26 cellular contexts compared by ENCODE assay signal in genomic region chr3:46900007-46900292, GRCh38. TPM values are rescaled to one million over a fixed set of nuclear protein-coding genes. Genes with fewer than 3 reads are reported as not detected.
A peak's percentile ranks its signal among the peaks of the same experiment; 100 is the strongest.
DNase-seq lines count a peak whose midpoint lies in the region; ATAC-seq and TF ChIP-seq lines count a peak whose summit lies in the region.
"Had no signal": no experiment of that assay in that cellular context is flagged by ENCODE, and none has a peak within 500 bp of the region (broad histone marks: within the 10 kb centered on the region; RNA-seq: fewer than 3 reads in every experiment).

No MANE protein-coding gene starts in this region.

- H3K9me3 Mint-ChIP-seq in activated naive CD8-positive, alpha-beta T cell treated with anti-CD3 and anti-CD28 coated beads, Interleukin-2, amount 10 ng/mL, durations not matched to agents 7 days and 5 days = no peaks in the 10 kb centered on the region
- H3K9me3 Mint-ChIP-seq in activated naive CD8-positive, alpha-beta T cell treated with anti-CD3 and anti-CD28 coated beads, Interleukin-2, amount 50 U/mL, for 24 hours = no peaks in the 10 kb centered on the region
- H3K9me3 Mint-ChIP-seq: CD8-positive, alpha-beta T cell; natural killer cell had no signal

- intact Hi-C loops in left ventricle myocardium superior (cut with micrococcal nuclease) = no loop called here
- intact Hi-C loops in tibial artery (cut with DNase I; ENCODE audit: low total_unique reads) = no loop called here

- H3K27me3 Mint-ChIP-seq in activated naive CD8-positive, alpha-beta T cell treated with anti-CD3 and anti-CD28 coated beads, Interleukin-2, amount 10 ng/mL, durations not matched to agents 7 days and 5 days = peaks cover 14% of the 10 kb centered on the region
- peaks cover 17% of the 10 kb centered on the region for H3K27me3 Mint-ChIP-seq in activated naive CD8-positive, alpha-beta T cell treated with anti-CD3 and anti-CD28 coated beads, Interleukin-2, amount 50 U/mL, for 24 hours

- H3K4me3 ChIP-seq in tibial artery = no peak overlapping the region
- H3K4me3 ChIP-seq: GM12878, SJSA1, skin epidermis, transverse colon had no signal

- H3K4me1 Mint-ChIP-seq in activated naive CD8-positive, alpha-beta T cell treated with anti-CD3 and anti-CD28 coated beads, Interleukin-2, amount 10 ng/mL, durations not matched to agents 7 days and 5 days = peaks cover 3% of the 10 kb centered on the region
- peaks cover 1% of the 10 kb centered on the region for H3K4me1 Mint-ChIP-seq in activated naive CD8-positive, alpha-beta T cell treated with anti-CD3 and anti-CD28 coated beads, Interleukin-2, amount 50 U/mL, for 24 hours

- in situ Hi-C loops in ACHN (cut with HindIII; ENCODE audit: low pct_ligation_motif_present, low pct_unique_long_range_greater_than_20kb, low sequenced_read_pairs) = no loop called here

- ATAC-seq in activated naive CD8-positive, alpha-beta T cell treated with anti-CD3 and anti-CD28 coated beads, Interleukin-2, amount 10 ng/mL, durations not matched to agents 7 days and 5 days (ENCODE audit: low read depth) = no peak
- no peak for ATAC-seq in activated naive CD8-positive, alpha-beta T cell treated with anti-CD3 and anti-CD28 coated beads, Interleukin-2, amount 50 U/mL, for 24 hours
- ATAC-seq in left ventricle myocardium superior = peak; percentile 3
- ATAC-seq in GM18907 (IDR thresholded peaks at IDR 0.05; ENCODE audit: unreplicated experiment) = no peak
- ATAC-seq: CD8-positive, alpha-beta T cell; GM12878; natural killer cell had no signal

- TF ChIP-seq CTCF in tibial artery (IDR thresholded peaks at IDR 0.05) = no peak

- no peaks in the 10 kb centered on the region for H3K27me3 ChIP-seq in tibial artery
- H3K27me3 ChIP-seq: SJSA1 had no signal

- peak; percentile 22 for DNase-seq in activated naive CD8-positive, alpha-beta T cell treated with anti-CD3 and anti-CD28 coated beads, Interleukin-2, amount 10 ng/mL, durations not matched to agents 7 days and 5 days
- no peak for DNase-seq in activated naive CD8-positive, alpha-beta T cell treated with anti-CD3 and anti-CD28 coated beads, Interleukin-2, amount 50 U/mL, for 24 hours
- DNase-seq in NCI-H2227 treated with DMSO at 0.1 percent for 48 hours (lab: John Stamatoyannopoulos, UW) (peak; percentile 44), left ventricle myocardium superior (peak; percentile 51), tibial artery (peak in 1 of 2 donors; percentile 79), AG20443 (ENCODE audit: low spot score) (no peak), ACHN (no peak)
- DNase-seq: activated CD4-positive, alpha-beta T cell treated with anti-CD3 and anti-CD28 coated beads, Interleukin-2, amount 50 U/mL, for 4 hours; activated gamma-delta T cell treated with Interleukin-2 at 50 U/mL for 16 hours; activated T-cell treated with anti-CD3 and anti-CD28 coated beads for 4 hours; DMS79; foreskin fibroblast; natural killer cell; NCI-H187 treated with DMSO at 0.1 percent for 48 hours; NCI-H774; stimulated activated CD4-positive, alpha-beta T cell treated with anti-CD3 and anti-CD28 coated beads, Interleukin-2, amount 100 ng/mL, for 48 hours; stimulated activated naive CD4-positive, alpha-beta T cell treated with Interleukin-2 at 50 U/mL for 16 hours; transverse colon had no signal

- no peak overlapping the region for H3K27ac Mint-ChIP-seq in activated naive CD8-positive, alpha-beta T cell treated with anti-CD3 and anti-CD28 coated beads, Interleukin-2, amount 10 ng/mL, durations not matched to agents 7 days and 5 days
- no peak overlapping the region for H3K27ac Mint-ChIP-seq in activated naive CD8-positive, alpha-beta T cell treated with anti-CD3 and anti-CD28 coated beads, Interleukin-2, amount 50 U/mL, for 24 hours
- H3K27ac Mint-ChIP-seq: CD8-positive, alpha-beta T cell; natural killer cell; progenitor cell of endocrine pancreas had no signal

- H3K4me1 ChIP-seq in tibial artery = peaks cover 0 to 31% (median 27%) of the 10 kb centered on the region in 4 donors

- H3K36me3 Mint-ChIP-seq in activated naive CD8-positive, alpha-beta T cell treated with anti-CD3 and anti-CD28 coated beads, Interleukin-2, amount 10 ng/mL, durations not matched to agents 7 days and 5 days = no peaks in the 10 kb centered on the region
- H3K36me3 Mint-ChIP-seq in activated naive CD8-positive, alpha-beta T cell treated with anti-CD3 and anti-CD28 coated beads, Interleukin-2, amount 50 U/mL, for 24 hours (ENCODE audit: low read depth) = no peaks in the 10 kb centered on the region
- H3K36me3 Mint-ChIP-seq: CD8-positive, alpha-beta T cell; natural killer cell had no signal

- no peaks in the 10 kb centered on the region for H3K9me3 ChIP-seq in tibial artery
- H3K9me3 ChIP-seq: SJSA1, transverse colon had no signal

- H3K27ac ChIP-seq in tibial artery = peak overlapping the region; percentile 14 to 39
- H3K27ac ChIP-seq: epithelial cell of prostate, SJSA1, skin epidermis, transverse colon had no signal

- H3K36me3 ChIP-seq in tibial artery = peaks cover 0 to 4% (median 0%) of the 10 kb centered on the region in 3 donors
- H3K36me3 ChIP-seq: SJSA1, transverse colon had no signal

- no peak overlapping the region for H3K4me3 Mint-ChIP-seq in activated naive CD8-positive, alpha-beta T cell treated with anti-CD3 and anti-CD28 coated beads, Interleukin-2, amount 10 ng/mL, durations not matched to agents 7 days and 5 days
- no peak overlapping the region for H3K4me3 Mint-ChIP-seq in activated naive CD8-positive, alpha-beta T cell treated with anti-CD3 and anti-CD28 coated beads, Interleukin-2, amount 50 U/mL, for 24 hours
- H3K4me3 Mint-ChIP-seq: CD8-positive, alpha-beta T cell; natural killer cell had no signal

- POLR2A ChIA-PET in activated naive CD8-positive, alpha-beta T cell treated with anti-CD3 and anti-CD28 coated beads, Interleukin-2, amount 10 ng/mL, durations not matched to agents 7 days and 5 days (lab: Charles Lee) = no interaction called here

RNA-seq across cellular contexts. Expression of gene PTH1R, which starts 22.4 kb away (rescaled TPM):
- total RNA-seq in activated naive CD8-positive, alpha-beta T cell treated with anti-CD3 and anti-CD28 coated beads, Interleukin-2, amount 10 ng/mL, durations not matched to agents 7 days and 5 days = not detected
- 13.0 TPM for total RNA-seq in left ventricle myocardium superior
- total RNA-seq: CD8-positive, alpha-beta T cell; GM12878; natural killer cell; SJSA1; T-helper 2 cell treated with Interferon-gamma antibody and Interleukin-4, amounts not matched to agents 100 ng/mL and 5 ng/mL, for 36 hours had no signal

RNA-seq across cellular contexts. Expression of gene MYL3, which starts 36.7 kb away (rescaled TPM):
- total RNA-seq in activated naive CD8-positive, alpha-beta T cell treated with anti-CD3 and anti-CD28 coated beads, Interleukin-2, amount 10 ng/mL, durations not matched to agents 7 days and 5 days = not detected
- 9,164 TPM for total RNA-seq in left ventricle myocardium superior
- total RNA-seq: CD8-positive, alpha-beta T cell; GM12878; natural killer cell; progenitor cell of endocrine pancreas; SJSA1; T-helper 2 cell treated with Interferon-gamma antibody and Interleukin-4, amounts not matched to agents 100 ng/mL and 5 ng/mL, for 36 hours had no signal

Comparison
In these comparisons a context has a peak if more than half of its experiments do, and no peak if none do; other contexts are left out.
1. DNase-seq: peak in activated naive CD8-positive, alpha-beta T cell treated with anti-CD3 and anti-CD28 coated beads, Interleukin-2, amount 10 ng/mL, durations not matched to agents 7 days and 5 days (single experiment), NCI-H2227 treated with DMSO at 0.1 percent for 48 hours (single experiment) and left ventricle myocardium superior (single experiment); none in activated naive CD8-positive, alpha-beta T cell treated with anti-CD3 and anti-CD28 coated beads, Interleukin-2, amount 50 U/mL, for 24 hours (single experiment), AG20443 (single experiment) and ACHN (single experiment).
2. RNA of gene PTH1R, which starts 22.4 kb away (total RNA-seq): 13.0 TPM in left ventricle myocardium superior (single experiment); not detected in activated naive CD8-positive, alpha-beta T cell treated with anti-CD3 and anti-CD28 coated beads, Interleukin-2, amount 10 ng/mL, durations not matched to agents 7 days and 5 days; every median in the first group is over 10 times any median in the second.
3. RNA of gene MYL3, which starts 36.7 kb away (total RNA-seq): 9,164 TPM in left ventricle myocardium superior (single experiment); not detected in activated naive CD8-positive, alpha-beta T cell treated with anti-CD3 and anti-CD28 coated beads, Interleukin-2, amount 10 ng/mL, durations not matched to agents 7 days and 5 days; every median in the first group is over 1,000 times any median in the second.